ENCODE assay signal across 10 cellular contexts in the genomic region with DNA sequence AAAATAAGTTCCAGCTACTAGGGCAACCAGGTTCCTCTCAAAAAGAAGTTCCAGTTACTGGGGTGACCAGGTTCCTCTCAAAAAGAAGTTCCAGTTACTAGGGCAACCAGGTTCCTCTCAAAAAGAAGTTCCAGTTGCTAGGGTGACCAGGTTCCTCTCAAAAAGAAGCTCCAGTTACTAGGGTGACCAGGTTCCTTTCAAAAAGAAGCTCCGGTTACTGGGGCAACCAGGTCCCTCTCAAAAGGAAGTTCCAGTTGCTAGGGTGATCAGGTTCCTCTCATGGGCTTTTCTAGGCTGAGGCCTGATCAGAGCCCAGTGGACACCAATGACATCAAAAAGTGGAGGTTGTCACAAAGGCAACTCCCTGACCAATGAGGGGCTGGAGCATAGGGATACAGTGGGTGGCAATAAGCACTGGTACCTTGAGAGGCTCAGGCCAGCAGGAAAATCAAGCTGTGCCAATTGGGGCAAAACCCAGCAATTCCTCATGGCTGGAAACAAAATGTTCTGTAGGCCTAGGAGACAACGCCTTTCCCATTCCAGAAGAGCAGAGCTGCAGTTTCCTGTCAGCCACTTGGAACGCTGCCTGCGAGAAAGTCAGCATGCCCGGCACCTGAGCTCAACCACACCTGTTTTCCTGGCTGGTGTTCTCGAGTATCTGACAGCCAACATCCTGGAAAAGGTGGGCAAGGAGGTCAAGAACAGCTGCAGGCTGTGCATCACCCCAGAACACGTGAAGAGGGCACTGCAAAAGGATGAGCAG. TPM values are rescaled to one million over a fixed set of nuclear protein-coding genes. Genes with fewer than 3 reads are reported as not detected.
DNase-seq lines count a peak whose midpoint lies in the region; ATAC-seq, FAIRE-seq and TF ChIP-seq lines count a peak whose summit lies in the region.
"Had no signal": no experiment of that assay in that cellular context is flagged by ENCODE, and none has a peak within 500 bp of the region (broad histone marks: within the 10 kb centered on the region; RNA-seq: fewer than 3 reads in every experiment).

No MANE protein-coding gene starts in this region.

- TF ChIP-seq POLR2A in GM12878 (IDR thresholded peaks at IDR 0.05; ENCODE audit: low read depth, low read length): no peak
- TF ChIP-seq POLR2A in testis (IDR thresholded peaks at IDR 0.05): no peak

- peak; percentile 22 for DNase-seq in activated CD4-positive, alpha-beta T cell treated with anti-CD3 and anti-CD28 coated beads for 36 hours
- no peak for DNase-seq in activated CD4-positive, alpha-beta T cell treated with anti-CD3 and anti-CD28 coated beads, Interleukin-2, amount 50 U/mL, for 48 hours
- peak; percentile 30 for DNase-seq in GM12878 (ENCODE audit: low read depth, low spot score)
- DNase-seq in testis: peak; percentile 16
- no peak for DNase-seq in NCI-H1436 treated with DMSO at 0.1 percent for 48 hours (lab: John Stamatoyannopoulos, UW)
- no peak for DNase-seq in NCI-H446 treated with DMSO at 0.1 percent for 48 hours (lab: John Stamatoyannopoulos, UW)
- DNase-seq in Right ventricle myocardium superior: no peak

- no TSS peak for BruUV-seq in GM12878 (replicated peaks; lab: Mats Ljungman, UMichigan)

- H3K4me1 ChIP-seq in GM12878 (ENCODE audit: control insufficient read depth, insufficient read depth, low read length) (no peaks in the 10 kb centered on the region), testis (no peaks in the 10 kb centered on the region)

- POLR2A ChIA-PET in activated CD4-positive, alpha-beta T cell treated with anti-CD3 and anti-CD28 coated beads for 36 hours (lab: Charles Lee): no interaction called here
- POLR2A ChIA-PET in GM12878 (lab: Charles Lee): no interaction called here

- no peak overlapping the region for H3K4me3 Mint-ChIP-seq in activated CD4-positive, alpha-beta T cell treated with anti-CD3 and anti-CD28 coated beads for 36 hours
- H3K4me3 Mint-ChIP-seq: nephron had no signal

- intact Hi-C loops in activated CD4-positive, alpha-beta T cell treated with anti-CD3 and anti-CD28 coated beads for 36 hours (cut with DNase I, micrococcal nuclease): no loop called here
- intact Hi-C loops in GM12878 (cut with micrococcal nuclease; ENCODE audit: unreplicated experiment): no loop called here
- intact Hi-C loops in testis (cut with DNase I; ENCODE audit: low total_unique reads): no loop called here
- intact Hi-C loops in Right ventricle myocardium superior (cut with DNase I): no loop called here

- no peaks in the 10 kb centered on the region for H3K9me3 Mint-ChIP-seq in activated CD4-positive, alpha-beta T cell treated with anti-CD3 and anti-CD28 coated beads for 36 hours (ENCODE audit: low read depth)

- FAIRE-seq in GM12878 (lab: Jason Lieb, UNC): no peak

- no peak overlapping the region for H2AFZ ChIP-seq in GM12878 (ENCODE audit: control insufficient read depth, low read depth, low read length)

- TF ChIP-seq RAD21 in Ishikawa (IDR thresholded peaks at IDR 0.05; ENCODE audit: low read depth) (no peak), GM12878 (IDR thresholded peaks at IDR 0.05; ENCODE audit: insufficient read depth, low read depth, low read length) (no peak)

- H4K20me1 ChIP-seq in GM12878 (ENCODE audit: control insufficient read depth, insufficient read depth): no peaks in the 10 kb centered on the region
- H4K20me1 ChIP-seq: BLaER1 had no signal

- ATAC-seq in activated CD4-positive, alpha-beta T cell treated with anti-CD3 and anti-CD28 coated beads for 36 hours: peak; percentile 42
- ATAC-seq in GM12878: peak; percentile 68
- ATAC-seq in Right ventricle myocardium superior (ENCODE audit: poor library complexity): no peak

- CTCF ChIA-PET in activated CD4-positive, alpha-beta T cell treated with anti-CD3 and anti-CD28 coated beads for 36 hours (lab: Charles Lee): no interaction called here
- CTCF ChIA-PET in GM12878 (lab: Yijun Ruan, JAX): interaction anchor here (1.0 to 1.5 kb wide), 2 partner anchors 14 to 173 kb away, joined by 3 to 9 read pairs; no protein-coding TSS in a partner anchor

- RAD21 ChIA-PET in GM12878 (lab: Charles Lee; ENCODE audit: unreplicated experiment): interaction anchor here (2.1 kb wide), 1 partner anchor 172 kb away, joined by 6 read pairs; no protein-coding TSS in a partner anchor

- H3K27me3 ChIP-seq in GM12878 (replicated peaks in 1 of 2; ENCODE audit: control insufficient read depth in 2 of 2, insufficient read depth in 2 of 2, low read length in 1 of 2): no peaks in the 10 kb centered on the region
- no peaks in the 10 kb centered on the region for H3K27me3 ChIP-seq in testis
- H3K27me3 ChIP-seq: BLaER1 had no signal

- H3K9ac ChIP-seq in GM12878 (ENCODE audit: control insufficient read depth, insufficient read depth, low read length): no peak overlapping the region
- H3K9ac ChIP-seq: BLaER1 had no signal

- no peak overlapping the region for H3K4me3 ChIP-seq in GM12878
- H3K4me3 ChIP-seq in testis: no peak overlapping the region
- H3K4me3 ChIP-seq: BLaER1 had no signal

- H3K79me2 ChIP-seq in GM12878 (ENCODE audit: control insufficient read depth, insufficient read depth, low read length): no peaks in the 10 kb centered on the region

- no peaks in the 10 kb centered on the region for H3K4me1 Mint-ChIP-seq in activated CD4-positive, alpha-beta T cell treated with anti-CD3 and anti-CD28 coated beads for 36 hours
- H3K4me1 Mint-ChIP-seq: nephron had no signal

- no peaks in the 10 kb centered on the region for H3K36me3 Mint-ChIP-seq in activated CD4-positive, alpha-beta T cell treated with anti-CD3 and anti-CD28 coated beads for 36 hours (ENCODE audit: low read depth)

- no peak overlapping the region for H3K4me2 ChIP-seq in GM12878 (ENCODE audit: control insufficient read depth, insufficient read depth)

- no peaks in the 10 kb centered on the region for H3K36me3 ChIP-seq in GM12878 (ENCODE audit: control insufficient read depth in 2 of 2, insufficient read depth in 2 of 2, low read length in 1 of 2)
- H3K36me3 ChIP-seq in testis (ENCODE audit: low read depth, missing control alignments): no peaks in the 10 kb centered on the region
- H3K36me3 ChIP-seq: BLaER1 had no signal

- H3K27ac Mint-ChIP-seq in activated CD4-positive, alpha-beta T cell treated with anti-CD3 and anti-CD28 coated beads for 36 hours: no peak overlapping the region
- H3K27ac Mint-ChIP-seq: nephron had no signal

- no peaks in the 10 kb centered on the region for H3K27me3 Mint-ChIP-seq in activated CD4-positive, alpha-beta T cell treated with anti-CD3 and anti-CD28 coated beads for 36 hours

- in situ Hi-C loops in GM12878 (cut with MboI): no loop called here

- no peak for TF ChIP-seq CTCF in GM12878 (IDR thresholded peaks at IDR 0.05 in 2 of 3, conservative IDR thresholded peaks at IDR 0.05 in 1 of 3; ENCODE audit: control insufficient read depth in 2 of 3, extremely low read depth in 1 of 3, insufficient read depth in 1 of 3, low read depth in 3 of 3, low read length in 3 of 3)
- no peak for TF ChIP-seq CTCF in testis (IDR thresholded peaks at IDR 0.05)

- H3K9me3 ChIP-seq in GM12878 (replicated peaks; ENCODE audit: control insufficient read depth, insufficient read depth, low read length) (no peaks in the 10 kb centered on the region), testis (no peaks in the 10 kb centered on the region)
- H3K9me3 ChIP-seq: BLaER1 had no signal

- H3K27ac ChIP-seq in GM12878 (ENCODE audit: control insufficient read depth, insufficient read depth) (no peak overlapping the region), testis (no peak overlapping the region)
- H3K27ac ChIP-seq: BLaER1 had no signal

- TF ChIP-seq EP300 in Ishikawa (IDR thresholded peaks at IDR 0.05; ENCODE audit: borderline replicate concordance): no peak
- no peak for TF ChIP-seq EP300 in GM12878 (IDR thresholded peaks at IDR 0.05; ENCODE audit: borderline replicate concordance in 1 of 2, control insufficient read depth in 1 of 2, low read depth in 2 of 2, low read length in 2 of 2)

- SMC1A ChIA-PET in GM12878 (lab: Charles Lee; ENCODE audit: uncharacterized antibody, unreplicated experiment): interaction anchor here (0.8 to 1.1 kb wide), 3 partner anchors 10 to 13 kb away, joined by 3 read pairs; no protein-coding TSS in a partner anchor

- 23% methylated on average over 7 of the region's 7 CpGs for WGBS in GM12878 (ENCODE audit: insufficient coverage, insufficient replicate concordance, low lambda C conversion rate, missing lambda C conversion rate)
- WGBS in testis, 2 donors: 73 to 100% methylated on average over 1 to 7 of the region's 7 CpGs

TF ChIP-seq in Ishikawa, 13 proteins besides CTCF, POLR2A, EP300 and RAD21:
- TF ChIP-seq ZBTB7A (IDR thresholded peaks at IDR 0.05; ENCODE audit: low read depth) (no peak), CEBPB (IDR thresholded peaks at IDR 0.05) (no peak), EGR1 (IDR thresholded peaks at IDR 0.05) (no peak), FOXM1 (IDR thresholded peaks at IDR 0.05; ENCODE audit: borderline replicate concordance, low read depth) (peak; percentile 86)

TF ChIP-seq in GM12878, 131 proteins besides CTCF, POLR2A, EP300 and RAD21 (continues in another document):
- TF ChIP-seq MXI1 (IDR thresholded peaks at IDR 0.05; ENCODE audit: low read depth, low read length): peak; percentile 94

RNA-seq across cellular contexts. Expression of a gene that starts 12.3 kb away (rescaled TPM):
- not detected for total RNA-seq in activated CD4-positive, alpha-beta T cell treated with anti-CD3 and anti-CD28 coated beads for 36 hours
- not detected in 2 replicates for total RNA-seq in GM12878 (2013; cell fraction: nucleolus; rRNA removed)
- 0.11 TPM in 1 of 2 replicates, not detected in the other for total RNA-seq in GM12878 (2014; rRNA removed)
- total RNA-seq in GM12878 (2014; rRNA removed; fragmentation: Illumina TruSeq; extraction: Trizol): 0.04 and 0.05 TPM in 2 replicates
- 0.13 TPM in 1 of 2 replicates, not detected in the other for total RNA-seq in GM12878 (2021)
- not detected for polyA plus RNA-seq in GM12878 (2011; ENCODE audit: low read depth)
- 0.20 and 0.39 TPM in 2 replicates for polyA plus RNA-seq in GM12878 (2011; rRNA removed)
- polyA plus RNA-seq in GM12878 (2011; cell fraction: cytosol; rRNA removed): 0.07 TPM in 2 replicates
- 0.15 and 0.16 TPM in 2 replicates for polyA plus RNA-seq in GM12878 (2011; cell fraction: nucleus; rRNA removed)
- polyA plus RNA-seq in GM12878 (2012): 0.01 TPM in 1 of 2 replicates, not detected in the other
- polyA plus RNA-seq in GM12878 (2014; fragmentation: Illumina TruSeq; extraction: Trizol): 0.04 and 0.16 TPM in 2 replicates
- polyA plus RNA-seq in GM12878 (2014; fragmentation: Nextera tagmentation; extraction: Ambion mirVana): under 1 TPM; 0.02 to 0.09 TPM
- 0.01 TPM in 2 replicates for polyA plus RNA-seq in GM12878 (2014; rRNA removed)
- not detected for polyA plus RNA-seq in GM12878 (2016; fragmentation: Nextera tagmentation; extraction: Ambion mirVana)
- polyA minus RNA-seq in GM12878 (2011; rRNA and poly(A)+ RNA removed): 0.05 and 0.07 TPM in 2 replicates
- not detected in 2 replicates for polyA minus RNA-seq in GM12878 (2011; cell fraction: cytosol; rRNA and poly(A)+ RNA removed)
- 0.12 TPM in 1 of 2 replicates, not detected in the other for polyA minus RNA-seq in GM12878 (2011; cell fraction: nucleus; rRNA and poly(A)+ RNA removed)
- 1 to 10 TPM; 1.1 to 1.7 TPM for total RNA-seq in testis
- 1.0 TPM for polyA plus RNA-seq in testis (ENCODE audit: insufficient read depth, low read depth, low replicate concordance)
- total RNA-seq in Right ventricle myocardium superior: not detected

Comparison
In these comparisons a context has a peak if more than half of its experiments do, and no peak if none do; other contexts are left out.
1. DNase-seq: peak in activated CD4-positive, alpha-beta T cell treated with anti-CD3 and anti-CD28 coated beads for 36 hours (single experiment), GM12878 (single experiment) and testis (single experiment); none in activated CD4-positive, alpha-beta T cell treated with anti-CD3 and anti-CD28 coated beads, Interleukin-2, amount 50 U/mL, for 48 hours (0 of 2), NCI-H1436 treated with DMSO at 0.1 percent for 48 hours (single experiment), NCI-H446 treated with DMSO at 0.1 percent for 48 hours (single experiment) and Right ventricle myocardium superior (single experiment).